In the genomic region with DNA sequence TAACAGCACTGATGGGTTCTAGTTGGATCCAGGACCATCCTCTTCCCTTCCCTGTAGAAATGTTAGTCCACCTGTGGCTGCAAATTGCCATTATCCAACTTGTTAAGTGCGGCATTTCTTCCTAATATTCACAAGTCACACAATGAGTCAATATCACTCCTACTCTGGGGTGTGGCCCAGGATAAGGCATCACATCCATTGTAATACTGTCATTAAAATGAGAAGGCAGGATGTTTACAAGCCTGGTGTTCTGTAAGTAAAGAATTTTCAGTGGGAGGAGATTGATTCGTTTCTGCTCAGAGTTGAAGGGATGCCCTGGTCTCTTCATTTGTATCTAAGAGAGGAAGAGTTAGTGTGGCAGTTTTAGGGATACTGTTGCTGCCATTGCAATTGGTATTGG, we compare ENCODE assay signal across 25 cellular contexts. TPM values are rescaled to one million over a fixed set of nuclear protein-coding genes. Genes with fewer than 3 reads are reported as not detected.
DNase-seq lines count a peak whose midpoint lies in the region; ATAC-seq and TF ChIP-seq lines count a peak whose summit lies in the region.
"Had no signal": no experiment of that assay in that cellular context is flagged by ENCODE, and none has a peak within 500 bp of the region (broad histone marks: within the 10 kb centered on the region; RNA-seq: fewer than 3 reads in every experiment).

No MANE protein-coding gene starts in this region.

- BruUV-seq in IMR-90 (replicated peaks; lab: Mats Ljungman, UMichigan): no TSS peak

- H2BK15ac ChIP-seq in IMR-90 (ENCODE audit: low read depth, low read length) (no peak overlapping the region), mesenchymal stem cell (ENCODE audit: low read depth, poor library complexity, severe bottlenecking) (no peak overlapping the region)

- DNase-seq in Daoy (ENCODE audit: low read depth) (peak; percentile 54), IMR-90 (peak; percentile 33), cardiac fibroblast (ENCODE audit: low read depth in 2 of 2) (peak; percentile 39 to 72), mesenchymal stem cell (no peak), dorsolateral prefrontal cortex (no peak), DMS 273 (lab: John Stamatoyannopoulos, UW; ENCODE audit: unreplicated experiment) (no peak), NCI-H345 (lab: John Stamatoyannopoulos, UW) (no peak), HUDEP-2 (lab: John Stamatoyannopoulos, UW; ENCODE audit: unreplicated experiment in 76 of 76) (no peak)
- DNase-seq: activated B cell treated with CpG ODN at 0.5 μM for 24 hours; activated CD4-positive, alpha-beta T cell treated with anti-CD3 and anti-CD28 coated beads, Interleukin-2, amount 50 U/mL, for 48 hours; activated CD8-positive, alpha-beta memory T cell treated with anti-CD3 and anti-CD28 coated beads, Interleukin-2, amount 50 U/mL, for 48 hours; activated effector memory CD4-positive, alpha-beta T cell treated with Interleukin-2 at 50 U/mL for 16 hours; endodermal cell; hypothalamus; KG1; MV-4-11; NCI-H2171 treated with DMSO at 0.1 percent for 48 hours; NCI-H526; RPMI8226; stimulated activated CD4-positive, alpha-beta T cell treated with anti-CD3 and anti-CD28 coated beads, Interleukin-12 subunit alpha, Interleukin-12 subunit beta, amount 100 ng/mL, for 4 hours; stimulated activated CD4-positive, alpha-beta T cell treated with anti-CD3 and anti-CD28 coated beads, Interleukin-4, amount 100 ng/mL, for 4 hours; stimulated activated naive CD8-positive, alpha-beta T cell treated with anti-CD3 and anti-CD28 coated beads, Interleukin-15, amount 100 ng/mL, for 72 hours; upper lobe of left lung had no signal

- no peak for TF ChIP-seq POLR2A in IMR-90 (IDR thresholded peaks at IDR 0.05; ENCODE audit: low read depth, low read length)

- no peak for ATAC-seq in IMR-90 (ENCODE audit: low read depth)
- ATAC-seq: SK-N-SH treated with all-trans-retinoic acid at 6 μM for 48 hours; stimulated activated naive CD8-positive, alpha-beta T cell treated with anti-CD3 and anti-CD28 coated beads, Interleukin-15, amount 100 ng/mL, for 72 hours had no signal

- POLR2A ChIA-PET in IMR-90 (lab: Charles Lee; ENCODE audit: unreplicated experiment): no interaction called here

- no peaks in the 10 kb centered on the region for H3K27me3 ChIP-seq in IMR-90 (ENCODE audit: control insufficient read depth, insufficient read depth, low read length)
- H3K27me3 ChIP-seq in mesenchymal stem cell (ENCODE audit: control insufficient read depth in 1 of 2, insufficient read depth in 1 of 2, low read length in 2 of 2): no peaks in the 10 kb centered on the region
- peaks cover 0 to 10% (median 0%) of the 10 kb centered on the region in 45 donors for H3K27me3 ChIP-seq in dorsolateral prefrontal cortex
- H3K27me3 ChIP-seq: upper lobe of left lung had no signal

- intact Hi-C loops in IMR-90 (cut with micrococcal nuclease) (no loop called here), dorsolateral prefrontal cortex (cut with DNase I) (no loop called here)

- H4K8ac ChIP-seq in IMR-90 (ENCODE audit: low read depth in 2 of 2, low read length in 2 of 2) (no peak overlapping the region), mesenchymal stem cell (ENCODE audit: low read length) (no peak overlapping the region)

- H3K36me3 ChIP-seq in IMR-90 (ENCODE audit: control insufficient read depth, insufficient read depth, low read length) (no peaks in the 10 kb centered on the region), mesenchymal stem cell (ENCODE audit: control insufficient read depth in 1 of 2, insufficient read depth in 2 of 2, low read depth in 1 of 2, low read length in 2 of 2) (no peaks in the 10 kb centered on the region)
- H3K36me3 ChIP-seq: HAP-1, upper lobe of left lung had no signal

- no peak overlapping the region for H2BK120ac ChIP-seq in IMR-90 (ENCODE audit: low read depth, low read length)
- no peak overlapping the region for H2BK120ac ChIP-seq in mesenchymal stem cell (ENCODE audit: low read depth, low read length)

- dilution Hi-C loops in IMR-90 (cut with HindIII; ENCODE audit: low sequenced_read_pairs, unreplicated experiment): no loop called here

- H3K4ac ChIP-seq in IMR-90 (ENCODE audit: low read depth, low read length) (no peak overlapping the region), mesenchymal stem cell (ENCODE audit: low read depth in 1 of 2, low read length in 2 of 2) (no peak overlapping the region)

- H3K79me1 ChIP-seq in IMR-90 (ENCODE audit: low read depth in 1 of 2, low read length in 2 of 2): no peaks in the 10 kb centered on the region
- H3K79me1 ChIP-seq in mesenchymal stem cell (replicated peaks; ENCODE audit: low read length, poor library complexity, severe bottlenecking): peaks cover under 1% of the 10 kb centered on the region

- H3K4me3 ChIP-seq in IMR-90 (ENCODE audit: insufficient read depth, low read depth, low read length) (no peak overlapping the region), cardiac fibroblast (replicated peaks in 1 of 2; ENCODE audit: low read depth in 2 of 2, low read length in 2 of 2) (no peak overlapping the region), mesenchymal stem cell (ENCODE audit: insufficient read depth in 1 of 2, low read depth in 1 of 2, low read length in 2 of 2) (no peak overlapping the region), dorsolateral prefrontal cortex (no peak overlapping the region)
- H3K4me3 ChIP-seq: HAP-1, upper lobe of left lung had no signal

- no peak overlapping the region for H2AK9ac ChIP-seq in IMR-90 (replicated peaks; ENCODE audit: low read depth, low read length, poor library complexity)

- H4K91ac ChIP-seq in IMR-90 (ENCODE audit: insufficient read depth, low read depth, low read length): no peak overlapping the region
- no peak overlapping the region for H4K91ac ChIP-seq in mesenchymal stem cell (ENCODE audit: low read length)

- CTCF ChIA-PET in IMR-90 (lab: Yijun Ruan, JAX): no interaction called here

- H3K27ac ChIP-seq in IMR-90 (ENCODE audit: insufficient read depth, low read length): no peak overlapping the region
- H3K27ac ChIP-seq in mesenchymal stem cell (ENCODE audit: low read length, poor library complexity, severe bottlenecking): no peak overlapping the region
- H3K27ac ChIP-seq in dorsolateral prefrontal cortex: no peak overlapping the region

- H3K4me1 ChIP-seq in IMR-90 (ENCODE audit: control insufficient read depth, insufficient read depth, low read length) (peaks cover 5% of the 10 kb centered on the region; the same call in 1 of the 2 replicates), mesenchymal stem cell (ENCODE audit: control insufficient read depth, insufficient read depth, low read depth, low read length) (peaks cover 4% of the 10 kb centered on the region)
- H3K4me1 ChIP-seq: HAP-1 had no signal

- no peak overlapping the region for H2BK5ac ChIP-seq in IMR-90 (ENCODE audit: low read depth, low read length, poor library complexity, severe bottlenecking)
- H2BK5ac ChIP-seq in mesenchymal stem cell (ENCODE audit: low read depth, low read length, poor library complexity, severe bottlenecking): no peak overlapping the region

- no peaks in the 10 kb centered on the region for H3K9me1 ChIP-seq in IMR-90 (ENCODE audit: insufficient read depth, low read length)

- WGBS in IMR-90 (ENCODE audit: extremely low coverage in 2 of 2, insufficient read length in 1 of 2), 2 experiments: no CpG with 5 or more reads among the region's 2 CpGs
- 81% methylated on average over 2 of the region's 2 CpGs for WGBS in mesenchymal stem cell

- no peak for TF ChIP-seq RAD21 in IMR-90 (IDR thresholded peaks at IDR 0.05; ENCODE audit: low read length)

- no peak overlapping the region for H3K56ac ChIP-seq in IMR-90 (ENCODE audit: extremely low read depth, insufficient read depth, low read length)

- H2AK5ac ChIP-seq in IMR-90 (ENCODE audit: low read depth, low read length) (no peak overlapping the region), mesenchymal stem cell (ENCODE audit: low read length, severe bottlenecking) (peak overlapping the region; percentile 35)

- H4K20me1 ChIP-seq in IMR-90 (ENCODE audit: insufficient read depth, low read length): no peaks in the 10 kb centered on the region

- no peak overlapping the region for H4K5ac ChIP-seq in IMR-90 (ENCODE audit: low read depth, low read length)

- in situ Hi-C loops in IMR-90 (cut with MboI; ENCODE audit: low sequenced_read_pairs): no loop called here

- H2BK20ac ChIP-seq in IMR-90 (ENCODE audit: low read depth, low read length): no peak overlapping the region

- H2AFZ ChIP-seq in IMR-90 (replicated peaks; ENCODE audit: low read length, poor library complexity): no peak overlapping the region
- H2AFZ ChIP-seq in mesenchymal stem cell (ENCODE audit: low read depth, low read length): no peak overlapping the region

- H3K18ac ChIP-seq in IMR-90 (ENCODE audit: low read depth, low read length) (no peak overlapping the region), mesenchymal stem cell (ENCODE audit: low read depth in 1 of 2, low read length in 2 of 2) (no peak overlapping the region)

- H3K14ac ChIP-seq in IMR-90 (replicated peaks; ENCODE audit: low read depth, low read length): no peak overlapping the region
- no peak overlapping the region for H3K14ac ChIP-seq in mesenchymal stem cell (ENCODE audit: low read length in 2 of 2)

- no peaks in the 10 kb centered on the region for H3K9me3 ChIP-seq in IMR-90 (ENCODE audit: control insufficient read depth, insufficient read depth, low read length)
- no peaks in the 10 kb centered on the region for H3K9me3 ChIP-seq in mesenchymal stem cell (ENCODE audit: control insufficient read depth, low read length)
- H3K9me3 ChIP-seq: HAP-1, upper lobe of left lung had no signal

- TF ChIP-seq CTCF in IMR-90 (conservative IDR thresholded peaks at IDR 0.05; ENCODE audit: low read depth, low read length) (no peak), cardiac fibroblast (IDR thresholded peaks at IDR 0.05; ENCODE audit: low read depth, low read length) (no peak), dorsolateral prefrontal cortex (IDR thresholded peaks at IDR 0.05 in 54 of 56, conservative IDR thresholded peaks at IDR 0.05 in 2 of 56; ENCODE audit: low read depth in 1 of 56, partially characterized antibody in 56 of 56) (no peak)

- H3K23ac ChIP-seq in IMR-90 (ENCODE audit: low read depth, low read length): no peak overlapping the region
- no peak overlapping the region for H3K23ac ChIP-seq in mesenchymal stem cell (ENCODE audit: low read length in 2 of 2)

- H3K9ac ChIP-seq in IMR-90 (ENCODE audit: low read depth, low read length) (no peak overlapping the region), mesenchymal stem cell (ENCODE audit: low read length) (no peak overlapping the region)

- H3K4me2 ChIP-seq in IMR-90 (ENCODE audit: low read depth, low read length) (no peak overlapping the region), mesenchymal stem cell (ENCODE audit: low read length, poor library complexity, severe bottlenecking) (no peak overlapping the region)

- H2BK12ac ChIP-seq in mesenchymal stem cell (ENCODE audit: low read length in 2 of 2): no peak overlapping the region

RNA-seq across cellular contexts. Expression of gene ARHGAP29, which starts 18.1 kb away (rescaled TPM):
- 54.6 and 54.9 TPM in 2 replicates for total RNA-seq in Daoy (2014; rRNA removed; shearing (Covaris generic))
- total RNA-seq in IMR-90 (2012; rRNA removed) (30.3 and 45.3 TPM in 2 replicates), dorsolateral prefrontal cortex (10 to 100 TPM; 12.1 to 54.8 (median 21.8) TPM)
- polyA plus RNA-seq in IMR-90 (2012; rRNA removed): 15.9 and 19.1 TPM in 2 replicates
- polyA plus RNA-seq in IMR-90 (2012; cell fraction: cytosol; rRNA removed): 3.7 and 4.2 TPM in 2 replicates
- polyA plus RNA-seq in IMR-90 (2012; cell fraction: nucleus; rRNA removed; ENCODE audit: low replicate concordance): 8.5 and 39.9 TPM in 2 replicates
- 4.1 TPM for polyA plus RNA-seq in mesenchymal stem cell (2013, experiment 1 of 2)
- 4.1 TPM for polyA plus RNA-seq in mesenchymal stem cell (2013, experiment 2 of 2)
- total RNA-seq: activated B cell treated with CpG ODN at 0.5 μM for 24 hours had no signal

Comparison
In these comparisons a context has a peak if more than half of its experiments do, and no peak if none do; other contexts are left out.
1. DNase-seq: peak in Daoy (single experiment), IMR-90 (single experiment) and cardiac fibroblast (2 of 2); none in mesenchymal stem cell (single experiment), dorsolateral prefrontal cortex (0 of 10), DMS 273 (single experiment), NCI-H345 (single experiment) and HUDEP-2 (0 of 76).